Comparison of ENCODE assay signal across 10 cellular contexts in genomic region chrX:97639526-97639925, GRCh38.
DNase-seq lines count a peak whose midpoint lies in the region; ATAC-seq lines count a peak whose summit lies in the region.
"Had no signal": no experiment of that assay in that cellular context is flagged by ENCODE, and none has a peak within 500 bp of the region (broad histone marks: within the 10 kb centered on the region; RNA-seq: fewer than 3 reads in every experiment).

No MANE protein-coding gene starts in this region.

- no peaks in the 10 kb centered on the region for H3K27me3 ChIP-seq in mesendoderm (ENCODE audit: insufficient read depth, low read length, poor library complexity)

- H3K18ac ChIP-seq in mesendoderm (ENCODE audit: low read length): no peak overlapping the region

- no CpG with 5 or more reads among the region's 5 CpGs for WGBS in mesendoderm (ENCODE audit: extremely low coverage, insufficient coverage, low lambda C conversion rate)

- H3K4ac ChIP-seq in mesendoderm (ENCODE audit: low read depth, low read length): no peak overlapping the region

- no peak overlapping the region for H4K8ac ChIP-seq in mesendoderm (ENCODE audit: low read depth, low read length)

- H3K9ac ChIP-seq in mesendoderm (ENCODE audit: low read length): no peak overlapping the region

- no peaks in the 10 kb centered on the region for H3K79me1 ChIP-seq in mesendoderm (ENCODE audit: low read length)

- H2AK5ac ChIP-seq in mesendoderm (ENCODE audit: low read length): no peak overlapping the region

- no peak overlapping the region for H3K27ac ChIP-seq in mesendoderm (ENCODE audit: low read depth, low read length)
- H3K27ac ChIP-seq: A549 had no signal

- H3K4me3 ChIP-seq in mesendoderm (ENCODE audit: low read length): no peak overlapping the region
- H3K4me3 ChIP-seq: A549, K562 had no signal

- H2BK120ac ChIP-seq in mesendoderm (ENCODE audit: low read depth, low read length): no peak overlapping the region

- no peak overlapping the region for H3K23ac ChIP-seq in mesendoderm (ENCODE audit: low read length)

- H3K4me1 ChIP-seq in mesendoderm (ENCODE audit: control insufficient read depth, low read depth, low read length): no peaks in the 10 kb centered on the region
- H3K4me1 ChIP-seq: A549 had no signal

- H2BK5ac ChIP-seq in mesendoderm (ENCODE audit: low read length): no peak overlapping the region

- H3K36me3 ChIP-seq in mesendoderm (ENCODE audit: control insufficient read depth, insufficient read depth, low read length): no peaks in the 10 kb centered on the region

- DNase-seq in NCI-H1417 (lab: John Stamatoyannopoulos, UW) (peak in 2 of 3 experiments; percentile 26 to 71), NCI-H1417 treated with DMSO at 0.1 percent for 48 hours (lab: John Stamatoyannopoulos, UW) (no peak), NCI-H82 treated with DMSO at 0.1 percent for 48 hours (lab: John Stamatoyannopoulos, UW; ENCODE audit: unreplicated experiment) (peak; percentile 80), mesendoderm (peak; percentile 73), SIG-M5 treated with dmso at 0.1 percent for 504 hours (lab: John Stamatoyannopoulos, UW; ENCODE audit: unreplicated experiment) (no peak), Kasumi-1 (lab: John Stamatoyannopoulos, UW) (no peak), SKM-1 treated with dmso at 0.1 percent for 144 hours (lab: John Stamatoyannopoulos, UW; ENCODE audit: unreplicated experiment) (no peak)

- H3K4me2 ChIP-seq in mesendoderm (ENCODE audit: low read length): no peak overlapping the region
- H3K4me2 ChIP-seq: A549 had no signal

- no peak overlapping the region for H3K56ac ChIP-seq in mesendoderm (ENCODE audit: low read length)

- H2BK15ac ChIP-seq in mesendoderm (replicated peaks; ENCODE audit: low read depth): no peak overlapping the region

- no peak overlapping the region for H4K5ac ChIP-seq in mesendoderm (ENCODE audit: low read length)

- no peaks in the 10 kb centered on the region for H3K79me2 ChIP-seq in mesendoderm (ENCODE audit: control insufficient read depth, insufficient read depth, low read length)

- ATAC-seq in HG02981 (IDR thresholded peaks at IDR 0.05; ENCODE audit: unreplicated experiment): peak; percentile 76
- ATAC-seq: A549, K562 had no signal

Comparison
In these comparisons a context has a peak if more than half of its experiments do, and no peak if none do; other contexts are left out.
1. DNase-seq: peak in NCI-H1417 (2 of 3), NCI-H82 treated with DMSO at 0.1 percent for 48 hours (single experiment) and mesendoderm (single experiment); none in NCI-H1417 treated with DMSO at 0.1 percent for 48 hours (single experiment), SIG-M5 treated with dmso at 0.1 percent for 504 hours (single experiment), Kasumi-1 (0 of 2) and SKM-1 treated with dmso at 0.1 percent for 144 hours (single experiment).